Comparison of ENCODE assay signal across 23 cellular contexts in the genomic region with DNA sequence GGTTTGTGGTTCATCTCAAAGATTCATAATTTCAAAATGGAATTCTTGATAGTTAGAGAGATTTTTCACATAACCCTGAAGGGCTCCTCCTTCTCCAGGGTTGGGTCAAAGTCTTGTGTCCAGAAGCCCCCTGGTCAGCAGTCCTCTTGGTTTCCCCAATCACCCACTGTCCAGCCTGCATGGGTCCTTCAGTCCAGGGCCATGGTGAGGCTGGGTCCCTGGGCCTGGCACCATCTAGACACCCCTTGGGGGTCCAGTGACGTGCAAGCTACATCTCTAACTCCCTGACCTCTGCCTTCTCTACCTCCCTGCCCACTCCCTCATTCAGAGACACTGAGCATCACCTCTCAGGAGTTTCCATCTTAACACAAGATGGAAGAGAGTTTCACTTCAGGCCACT. TPM values are rescaled to one million over a fixed set of nuclear protein-coding genes. Genes with fewer than 3 reads are reported as not detected.
A peak's percentile ranks its signal among the peaks of the same experiment; 100 is the strongest.
DNase-seq lines count a peak whose midpoint lies in the region; ATAC-seq, FAIRE-seq and TF ChIP-seq lines count a peak whose summit lies in the region.
"Had no signal": no experiment of that assay in that cellular context is flagged by ENCODE, and none has a peak within 500 bp of the region (broad histone marks: within the 10 kb centered on the region; RNA-seq: fewer than 3 reads in every experiment).

No MANE protein-coding gene starts in this region.

- H3K9ac ChIP-seq in astrocyte (ENCODE audit: low read length) (no peak overlapping the region), neuronal stem cell (ENCODE audit: low read depth, low read length, poor library complexity) (no peak overlapping the region)
- H3K9ac ChIP-seq: BLaER1 treated with 17β-estradiol and CSF1 and Interleukin-3, amounts not matched to agents 10 nM and 100 nM had no signal

- H4K91ac ChIP-seq in neuronal stem cell (ENCODE audit: low read depth, low read length, poor library complexity): peak overlapping the region; percentile 64

- no peak overlapping the region for H2AK5ac ChIP-seq in neuronal stem cell (ENCODE audit: low read depth, low read length)

- ATAC-seq in A549 (no peak), GM19351 (IDR thresholded peaks at IDR 0.05; ENCODE audit: unreplicated experiment) (no peak)
- ATAC-seq: GM23338 had no signal

- no peak overlapping the region for H2BK120ac ChIP-seq in neuronal stem cell (ENCODE audit: low read depth, low read length)

- H4K20me1 ChIP-seq in astrocyte (ENCODE audit: insufficient read depth, low read length): no peaks in the 10 kb centered on the region
- H4K20me1 ChIP-seq: BLaER1 treated with 17β-estradiol and CSF1 and Interleukin-3, amounts not matched to agents 10 nM and 100 nM had no signal

- H3K4me1 ChIP-seq in A549 (peaks cover 25% of the 10 kb centered on the region), astrocyte (ENCODE audit: insufficient read depth, low read length) (peaks cover 12% of the 10 kb centered on the region), neuronal stem cell (ENCODE audit: control insufficient read depth in 2 of 2, insufficient read depth in 1 of 2, low read depth in 1 of 2, low read length in 2 of 2) (peaks cover 0 to 3% of the 10 kb centered on the region in 2 donors)

- CTCF ChIA-PET in A549 (lab: Yijun Ruan, JAX): interaction anchor here (1.0 kb wide), 1 partner anchor 8 kb away, joined by 3 read pairs; no protein-coding TSS in a partner anchor

- no peak overlapping the region for H2BK5ac ChIP-seq in neuronal stem cell (ENCODE audit: low read length)

- no peaks in the 10 kb centered on the region for H3K79me2 ChIP-seq in astrocyte (ENCODE audit: insufficient read depth, low read length)

- POLR2A ChIA-PET in A549 (lab: Yijun Ruan, JAX): no interaction called here

- H3K4me2 ChIP-seq in A549: peak overlapping the region; percentile 37; the same call in 1 of the 3 replicates
- H3K4me2 ChIP-seq in astrocyte (ENCODE audit: low read length): no peak overlapping the region
- no peak overlapping the region for H3K4me2 ChIP-seq in neuronal stem cell (ENCODE audit: insufficient read depth, low read length, poor library complexity, severe bottlenecking)
- H3K4me2 ChIP-seq: GM23338 had no signal

- FAIRE-seq in A549 (lab: Jason Lieb, UNC): no peak
- no peak for FAIRE-seq in astrocyte (lab: Jason Lieb, UNC)
- FAIRE-seq: GM12891 had no signal

- H3K27me3 ChIP-seq in astrocyte (ENCODE audit: insufficient read depth, low read length) (no peaks in the 10 kb centered on the region), neuronal stem cell (ENCODE audit: control insufficient read depth in 3 of 3, insufficient read depth in 3 of 3, low read depth in 1 of 3, low read length in 3 of 3) (peaks cover 0 to 15% (median 0%) of the 10 kb centered on the region in 3 experiments)
- H3K27me3 ChIP-seq: BLaER1 treated with 17β-estradiol and CSF1 and Interleukin-3, amounts not matched to agents 10 nM and 100 nM had no signal

- H3K14ac ChIP-seq in neuronal stem cell (ENCODE audit: low read length): no peak overlapping the region

- TF ChIP-seq RAD21 in A549 (conservative IDR thresholded peaks at IDR 0.05 in 1 of 2, IDR thresholded peaks at IDR 0.05 in 1 of 2): no peak

- no peaks in the 10 kb centered on the region for H3K36me3 Mint-ChIP-seq in astrocyte (ENCODE audit: low read depth, unreplicated experiment)
- H3K36me3 Mint-ChIP-seq: CD4-positive, alpha-beta memory T cell; IgD-negative memory B cell had no signal

- no peaks in the 10 kb centered on the region for H3K9me3 ChIP-seq in A549
- H3K9me3 ChIP-seq in astrocyte (ENCODE audit: insufficient read depth, low read depth, low read length): no peaks in the 10 kb centered on the region
- H3K9me3 ChIP-seq in neuronal stem cell (replicated peaks in 1 of 2; ENCODE audit: control insufficient read depth in 2 of 2, insufficient read depth in 1 of 2, low read depth in 1 of 2, low read length in 2 of 2): peaks cover 0 to 1% of the 10 kb centered on the region in 2 donors
- H3K9me3 ChIP-seq: BLaER1 treated with 17β-estradiol and CSF1 and Interleukin-3, amounts not matched to agents 10 nM and 100 nM had no signal

- no peaks in the 10 kb centered on the region for H3K79me1 ChIP-seq in neuronal stem cell (ENCODE audit: low read depth, low read length)

- TF ChIP-seq CTCF in A549 (IDR thresholded peaks at IDR 0.05) (no peak), astrocyte (IDR thresholded peaks at IDR 0.05; ENCODE audit: insufficient read depth, low read depth, low read length) (no peak)

- no peak overlapping the region for H2BK15ac ChIP-seq in neuronal stem cell (ENCODE audit: low read length)

- no peaks in the 10 kb centered on the region for H3K9me3 Mint-ChIP-seq in astrocyte (ENCODE audit: unreplicated experiment)
- H3K9me3 Mint-ChIP-seq: CD4-positive, alpha-beta memory T cell; GM23338; IgD-negative memory B cell had no signal

- no peak overlapping the region for H3K23ac ChIP-seq in neuronal stem cell (ENCODE audit: low read depth, low read length, poor library complexity)

- no peak for TF ChIP-seq POLR2A in A549 (IDR thresholded peaks at IDR 0.05; ENCODE audit: low read length)

- 85% methylated on average over 1 of the region's 1 CpG for WGBS in A549 (ENCODE audit: missing lambda C conversion rate)
- WGBS in neuronal stem cell (ENCODE audit: extremely low coverage in 2 of 2, insufficient read length in 2 of 2, insufficient replicate concordance in 1 of 2), 2 donors: no CpG with 5 or more reads among the region's 1 CpG

- H3K27ac ChIP-seq in A549 (peak overlapping the region; percentile 49 to 63; a peak in 5 of 6 replicates), astrocyte (ENCODE audit: low read depth, low read length) (no peak overlapping the region), neuronal stem cell (replicated peaks; ENCODE audit: low read length) (no peak overlapping the region)
- H3K27ac ChIP-seq: BLaER1 treated with 17β-estradiol and CSF1 and Interleukin-3, amounts not matched to agents 10 nM and 100 nM had no signal

- TF ChIP-seq EP300 in A549 (IDR thresholded peaks at IDR 0.05): no peak

- H2BK12ac ChIP-seq in neuronal stem cell (ENCODE audit: low read length): no peak overlapping the region

- DNase-seq in A549 (ENCODE audit: low read depth in 1 of 2, low spot score in 1 of 2) (no peak), AG20443 (ENCODE audit: low spot score) (peak; percentile 0), astrocyte (ENCODE audit: low read depth) (no peak), neuronal stem cell (ENCODE audit: low spot score) (no peak), SK-N-DZ (ENCODE audit: low spot score) (no peak)
- no peak for DNase-seq in activated CD4-positive, alpha-beta T cell treated with anti-CD3 and anti-CD28 coated beads, Interleukin-2, amount 50 U/mL, for 1 hour
- DNase-seq: CD4-positive, alpha-beta memory T cell; MV-4-11; NCI-H1694 treated with DMSO at 0.1 percent for 48 hours; NCI-H2081 treated with DMSO at 0.1 percent for 48 hours; NCI-H2171 treated with DMSO at 0.1 percent for 48 hours; NCI-H446; NCI-H526; Right ventricle myocardium superior had no signal

- H4K8ac ChIP-seq in neuronal stem cell (ENCODE audit: low read depth, low read length): no peak overlapping the region

- no peak overlapping the region for H3K4me3 Mint-ChIP-seq in astrocyte (ENCODE audit: unreplicated experiment)
- H3K4me3 Mint-ChIP-seq: CD4-positive, alpha-beta memory T cell; GM23338; IgD-negative memory B cell had no signal

- no peaks in the 10 kb centered on the region for H3K36me3 ChIP-seq in astrocyte (ENCODE audit: insufficient read depth, low read length)
- no peaks in the 10 kb centered on the region for H3K36me3 ChIP-seq in neuronal stem cell (replicated peaks in 1 of 2; ENCODE audit: control insufficient read depth in 2 of 2, insufficient read depth in 2 of 2, low read length in 2 of 2)
- H3K36me3 ChIP-seq: BLaER1 treated with 17β-estradiol and CSF1 and Interleukin-3, amounts not matched to agents 10 nM and 100 nM had no signal

- H3K4ac ChIP-seq in neuronal stem cell (ENCODE audit: low read length): no peak overlapping the region

- peak overlapping the region; percentile 92 for H3K27ac Mint-ChIP-seq in astrocyte (ENCODE audit: unreplicated experiment)
- H3K27ac Mint-ChIP-seq: CD4-positive, alpha-beta memory T cell; GM23338; IgD-negative memory B cell had no signal

- no peak overlapping the region for H3K4me3 ChIP-seq in A549
- no peak overlapping the region for H3K4me3 ChIP-seq in astrocyte (ENCODE audit: insufficient read depth, low read depth, low read length)
- no peak overlapping the region for H3K4me3 ChIP-seq in neuronal stem cell (ENCODE audit: low read length in 2 of 2)
- H3K4me3 ChIP-seq: BLaER1 treated with 17β-estradiol and CSF1 and Interleukin-3, amounts not matched to agents 10 nM and 100 nM; GM23338 had no signal

- H3K4me1 Mint-ChIP-seq in astrocyte (ENCODE audit: low read depth, unreplicated experiment): peaks cover 17% of the 10 kb centered on the region
- H3K4me1 Mint-ChIP-seq: IgD-negative memory B cell had no signal

- no peak overlapping the region for H3K18ac ChIP-seq in neuronal stem cell (ENCODE audit: low read length)

- peaks cover 15% of the 10 kb centered on the region for H3K27me3 Mint-ChIP-seq in astrocyte (ENCODE audit: low read depth, unreplicated experiment)

- H2AFZ ChIP-seq in astrocyte (ENCODE audit: low read depth, low read length): no peak overlapping the region
- no peak overlapping the region for H2AFZ ChIP-seq in neuronal stem cell (ENCODE audit: low read length)
- H2AFZ ChIP-seq: GM23338 had no signal

TF ChIP-seq in A549, 52 proteins besides CTCF, POLR2A, EP300 and RAD21 (continues in another document):
- no peak for TF ChIP-seq TFCP2L1 (CRISPR knock-in tag; IDR thresholded peaks at IDR 0.05)
- no peak for TF ChIP-seq CHD2 (IDR thresholded peaks at IDR 0.05; ENCODE audit: low read length, partially characterized antibody)

RNA-seq across cellular contexts. Expression of gene ANXA8, which starts 26.1 kb away (rescaled TPM):
- polyA plus RNA-seq in A549 (2011; rRNA removed): 7.5 and 8.1 TPM in 2 replicates
- 6.5 and 9.0 TPM in 2 replicates for polyA plus RNA-seq in A549 (2012; cell fraction: cytosol; rRNA removed)
- polyA plus RNA-seq in A549 (2012; cell fraction: nucleus; rRNA removed): 17.5 and 22.6 TPM in 2 replicates
- polyA plus RNA-seq in A549 (2017; fragmentation: RNase III; extraction: RNeasy Plus Mini Kit Qiagen cat#74134 plus additional on column Dnase treatment): 35.3 to 42.3 TPM (median 38.8 TPM) in 3 replicates
- 9.6 and 10.5 TPM in 2 replicates for polyA minus RNA-seq in A549 (2011; rRNA and poly(A)+ RNA removed)
- total RNA-seq in astrocyte: 0.55 and 1.0 TPM in 2 replicates
- not detected for polyA plus RNA-seq in neuronal stem cell (2013, experiment 1 of 2)
- 0.01 TPM for polyA plus RNA-seq in neuronal stem cell (2013, experiment 2 of 2)
- polyA plus RNA-seq in SK-N-DZ (2014; cell fraction: cytosol; rRNA removed): not detected in 2 replicates
- not detected in 2 replicates for polyA plus RNA-seq in SK-N-DZ (2014; cell fraction: nucleus; rRNA removed)
- total RNA-seq: CD4-positive, alpha-beta memory T cell; G401; GM23338; OCI-LY7 had no signal
- polyA plus RNA-seq: CD4-positive, alpha-beta memory T cell; GM23338; IgD-negative memory B cell had no signal

RNA-seq across cellular contexts. Expression of gene FAM25G, which starts 33.7 kb away (rescaled TPM):
- polyA plus RNA-seq in A549 (2011; rRNA removed): not detected in 2 replicates
- polyA plus RNA-seq in A549 (2012; cell fraction: cytosol; rRNA removed): 0.44 TPM in 1 of 2 replicates, not detected in the other
- not detected in 2 replicates for polyA plus RNA-seq in A549 (2012; cell fraction: nucleus; rRNA removed)
- polyA plus RNA-seq in A549 (2017; fragmentation: RNase III; extraction: RNeasy Plus Mini Kit Qiagen cat#74134 plus additional on column Dnase treatment): 1.1 TPM in 1 of 3 replicates, not detected in the others
- not detected in 2 replicates for polyA minus RNA-seq in A549 (2011; rRNA and poly(A)+ RNA removed)
- total RNA-seq in astrocyte: not detected in 2 replicates
- not detected for polyA plus RNA-seq in neuronal stem cell (2013, experiment 1 of 2)
- polyA plus RNA-seq in neuronal stem cell (2013, experiment 2 of 2): not detected
- not detected in 2 replicates for polyA plus RNA-seq in SK-N-DZ (2014; cell fraction: cytosol; rRNA removed)
- polyA plus RNA-seq in SK-N-DZ (2014; cell fraction: nucleus; rRNA removed): not detected in 2 replicates
- total RNA-seq: CD4-positive, alpha-beta memory T cell; G401; GM23338; OCI-LY7; Right ventricle myocardium superior; RPMI7951; SK-MEL-5 had no signal
- polyA plus RNA-seq: CD4-positive, alpha-beta memory T cell; GM23338; IgD-negative memory B cell had no signal

Comparison
In these comparisons a context has a peak if more than half of its experiments do, and no peak if none do; other contexts are left out.
1. H3K27ac ChIP-seq: peak in A549 (2 of 2); none in astrocyte (single experiment) and neuronal stem cell (single experiment).